Comparison of ENCODE assay signal across 1 cellular context in genomic region chr19:1027020-1027952, GRCh38.
TF ChIP-seq lines count a peak whose summit lies in the region.

No MANE protein-coding gene starts in this region.

TF ChIP-seq in K562, 482 proteins besides CTCF, POLR2A, EP300 and RAD21 (continued from another document):
- TF ChIP-seq, protein P1, sequence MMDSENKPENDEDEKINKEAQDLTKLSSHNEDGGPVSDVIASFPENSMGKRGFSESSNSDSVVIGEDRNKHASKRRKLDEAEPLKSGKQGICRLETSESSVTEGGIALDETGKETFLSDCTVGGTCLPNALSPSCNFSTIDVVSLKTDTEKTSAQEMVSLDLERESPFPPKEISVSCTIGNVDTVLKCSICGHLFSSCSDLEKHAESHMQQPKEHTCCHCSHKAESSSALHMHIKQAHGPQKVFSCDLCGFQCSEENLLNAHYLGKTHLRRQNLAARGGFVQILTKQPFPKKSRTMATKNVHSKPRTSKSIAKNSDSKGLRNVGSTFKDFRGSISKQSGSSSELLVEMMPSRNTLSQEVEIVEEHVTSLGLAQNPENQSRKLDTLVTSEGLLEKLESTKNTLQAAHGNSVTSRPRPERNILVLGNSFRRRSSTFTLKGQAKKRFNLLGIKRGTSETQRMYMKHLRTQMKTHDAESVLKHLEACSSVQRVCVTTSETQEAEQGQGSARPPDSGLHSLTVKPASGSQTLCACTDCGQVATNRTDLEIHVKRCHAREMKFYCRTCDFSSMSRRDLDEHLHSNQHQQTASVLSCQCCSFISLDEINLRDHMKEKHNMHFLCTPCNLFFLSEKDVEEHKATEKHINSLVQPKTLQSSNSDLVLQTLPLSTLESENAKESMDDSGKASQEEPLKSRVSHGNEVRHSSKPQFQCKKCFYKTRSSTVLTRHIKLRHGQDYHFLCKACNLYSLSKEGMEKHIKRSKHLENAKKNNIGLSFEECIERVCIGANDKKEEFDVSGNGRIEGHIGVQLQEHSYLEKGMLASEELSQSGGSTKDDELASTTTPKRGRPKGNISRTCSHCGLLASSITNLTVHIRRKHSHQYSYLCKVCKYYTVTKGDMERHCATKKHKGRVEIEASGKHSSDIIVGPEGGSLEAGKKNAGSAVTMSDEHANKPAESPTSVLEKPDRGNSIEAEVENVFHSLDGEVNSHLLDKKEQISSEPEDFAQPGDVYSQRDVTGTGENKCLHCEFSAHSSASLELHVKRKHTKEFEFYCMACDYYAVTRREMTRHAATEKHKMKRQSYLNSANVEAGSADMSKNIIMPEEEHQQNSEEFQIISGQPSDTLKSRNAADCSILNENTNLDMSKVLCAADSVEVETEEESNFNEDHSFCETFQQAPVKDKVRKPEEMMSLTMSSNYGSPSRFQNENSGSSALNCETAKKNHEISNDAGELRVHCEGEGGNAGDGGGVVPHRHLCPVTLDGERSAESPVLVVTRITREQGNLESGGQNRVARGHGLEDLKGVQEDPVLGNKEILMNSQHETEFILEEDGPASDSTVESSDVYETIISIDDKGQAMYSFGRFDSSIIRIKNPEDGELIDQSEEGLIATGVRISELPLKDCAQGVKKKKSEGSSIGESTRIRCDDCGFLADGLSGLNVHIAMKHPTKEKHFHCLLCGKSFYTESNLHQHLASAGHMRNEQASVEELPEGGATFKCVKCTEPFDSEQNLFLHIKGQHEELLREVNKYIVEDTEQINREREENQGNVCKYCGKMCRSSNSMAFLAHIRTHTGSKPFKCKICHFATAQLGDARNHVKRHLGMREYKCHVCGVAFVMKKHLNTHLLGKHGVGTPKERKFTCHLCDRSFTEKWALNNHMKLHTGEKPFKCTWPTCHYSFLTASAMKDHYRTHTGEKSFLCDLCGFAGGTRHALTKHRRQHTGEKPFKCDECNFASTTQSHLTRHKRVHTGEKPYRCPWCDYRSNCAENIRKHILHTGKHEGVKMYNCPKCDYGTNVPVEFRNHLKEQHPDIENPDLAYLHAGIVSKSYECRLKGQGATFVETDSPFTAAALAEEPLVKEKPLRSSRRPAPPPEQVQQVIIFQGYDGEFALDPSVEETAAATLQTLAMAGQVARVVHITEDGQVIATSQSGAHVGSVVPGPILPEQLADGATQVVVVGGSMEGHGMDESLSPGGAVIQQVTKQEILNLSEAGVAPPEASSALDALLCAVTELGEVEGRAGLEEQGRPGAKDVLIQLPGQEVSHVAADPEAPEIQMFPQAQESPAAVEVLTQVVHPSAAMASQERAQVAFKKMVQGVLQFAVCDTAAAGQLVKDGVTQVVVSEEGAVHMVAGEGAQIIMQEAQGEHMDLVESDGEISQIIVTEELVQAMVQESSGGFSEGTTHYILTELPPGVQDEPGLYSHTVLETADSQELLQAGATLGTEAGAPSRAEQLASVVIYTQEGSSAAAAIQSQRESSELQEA (IDR thresholded peaks at IDR 0.05; ENCODE audit: low read depth) = no peak
- no peak for TF ChIP-seq ASH1L (IDR thresholded peaks at IDR 0.05; ENCODE audit: borderline replicate concordance, low read depth, partially characterized antibody)
- no peak for TF ChIP-seq SAP30 (IDR thresholded peaks at IDR 0.05; ENCODE audit: borderline replicate concordance, insufficient read depth, low read depth, low read length, poor library complexity, severe bottlenecking)
- TF ChIP-seq E2F1 (CRISPR knock-in tag; IDR thresholded peaks at IDR 0.05) = no peak
- no peak for TF ChIP-seq CREBBP (IDR thresholded peaks at IDR 0.05; ENCODE audit: low read depth, low read length)
- no peak for TF ChIP-seq EHMT2 (IDR thresholded peaks at IDR 0.05)
- no peak for TF ChIP-seq POLR3A (IDR thresholded peaks at IDR 0.05; ENCODE audit: borderline replicate concordance, extremely low read depth, insufficient read depth, insufficient read length)
- no peak for TF ChIP-seq ESRRA (IDR thresholded peaks at IDR 0.05; ENCODE audit: borderline replicate concordance, low read depth)
- 0 out of 2 replicates have a peak, but pooled peaks have one; percentile 51 for TF ChIP-seq ADNP (tag; IDR thresholded peaks at IDR 0.05)
- TF ChIP-seq RCOR1 (IDR thresholded peaks at IDR 0.05; ENCODE audit: borderline replicate concordance in 1 of 2, low read depth in 2 of 2, low read length in 2 of 2) = peak in 1 of 2 experiments; percentile 30; a peak in 1 of 4 replicates
- TF ChIP-seq MITF (IDR thresholded peaks at IDR 0.05) = no peak
- no peak for TF ChIP-seq HNRNPH1 (optimal IDR thresholded peaks at IDR 0.05; ENCODE audit: low read depth, low read length)
- no peak for TF ChIP-seq CBFB (CRISPR knock-in tag; IDR thresholded peaks at IDR 0.05)
- peak; percentile 52; the same call in 1 of the 2 replicates for TF ChIP-seq FOXP4 (CRISPR knock-in tag; IDR thresholded peaks at IDR 0.05; ENCODE audit: borderline replicate concordance)
- no peak for TF ChIP-seq ETV6 (IDR thresholded peaks at IDR 0.05; ENCODE audit: borderline replicate concordance in 1 of 2, low read depth in 2 of 2, low read length in 1 of 2)
- TF ChIP-seq ETV6 (CRISPR knock-in tag; IDR thresholded peaks at IDR 0.05; ENCODE audit: borderline replicate concordance) = no peak
- TF ChIP-seq, protein P2, sequence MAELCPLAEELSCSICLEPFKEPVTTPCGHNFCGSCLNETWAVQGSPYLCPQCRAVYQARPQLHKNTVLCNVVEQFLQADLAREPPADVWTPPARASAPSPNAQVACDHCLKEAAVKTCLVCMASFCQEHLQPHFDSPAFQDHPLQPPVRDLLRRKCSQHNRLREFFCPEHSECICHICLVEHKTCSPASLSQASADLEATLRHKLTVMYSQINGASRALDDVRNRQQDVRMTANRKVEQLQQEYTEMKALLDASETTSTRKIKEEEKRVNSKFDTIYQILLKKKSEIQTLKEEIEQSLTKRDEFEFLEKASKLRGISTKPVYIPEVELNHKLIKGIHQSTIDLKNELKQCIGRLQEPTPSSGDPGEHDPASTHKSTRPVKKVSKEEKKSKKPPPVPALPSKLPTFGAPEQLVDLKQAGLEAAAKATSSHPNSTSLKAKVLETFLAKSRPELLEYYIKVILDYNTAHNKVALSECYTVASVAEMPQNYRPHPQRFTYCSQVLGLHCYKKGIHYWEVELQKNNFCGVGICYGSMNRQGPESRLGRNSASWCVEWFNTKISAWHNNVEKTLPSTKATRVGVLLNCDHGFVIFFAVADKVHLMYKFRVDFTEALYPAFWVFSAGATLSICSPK (IDR thresholded peaks at IDR 0.05; ENCODE audit: borderline replicate concordance) = no peak
- TF ChIP-seq CBX3 (IDR thresholded peaks at IDR 0.05; ENCODE audit: borderline replicate concordance in 1 of 2, low read length in 2 of 2) = 0 out of 3 replicates have a peak, but pooled peaks of 1 of the 2 experiments have one; percentile 21
- TF ChIP-seq ARID2 (IDR thresholded peaks at IDR 0.05) = no peak
- TF ChIP-seq, protein P3, sequence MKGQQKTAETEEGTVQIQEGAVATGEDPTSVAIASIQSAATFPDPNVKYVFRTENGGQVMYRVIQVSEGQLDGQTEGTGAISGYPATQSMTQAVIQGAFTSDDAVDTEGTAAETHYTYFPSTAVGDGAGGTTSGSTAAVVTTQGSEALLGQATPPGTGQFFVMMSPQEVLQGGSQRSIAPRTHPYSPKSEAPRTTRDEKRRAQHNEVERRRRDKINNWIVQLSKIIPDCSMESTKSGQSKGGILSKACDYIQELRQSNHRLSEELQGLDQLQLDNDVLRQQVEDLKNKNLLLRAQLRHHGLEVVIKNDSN (CRISPR knock-in tag; IDR thresholded peaks at IDR 0.05) = no peak
- TF ChIP-seq, protein P4, sequence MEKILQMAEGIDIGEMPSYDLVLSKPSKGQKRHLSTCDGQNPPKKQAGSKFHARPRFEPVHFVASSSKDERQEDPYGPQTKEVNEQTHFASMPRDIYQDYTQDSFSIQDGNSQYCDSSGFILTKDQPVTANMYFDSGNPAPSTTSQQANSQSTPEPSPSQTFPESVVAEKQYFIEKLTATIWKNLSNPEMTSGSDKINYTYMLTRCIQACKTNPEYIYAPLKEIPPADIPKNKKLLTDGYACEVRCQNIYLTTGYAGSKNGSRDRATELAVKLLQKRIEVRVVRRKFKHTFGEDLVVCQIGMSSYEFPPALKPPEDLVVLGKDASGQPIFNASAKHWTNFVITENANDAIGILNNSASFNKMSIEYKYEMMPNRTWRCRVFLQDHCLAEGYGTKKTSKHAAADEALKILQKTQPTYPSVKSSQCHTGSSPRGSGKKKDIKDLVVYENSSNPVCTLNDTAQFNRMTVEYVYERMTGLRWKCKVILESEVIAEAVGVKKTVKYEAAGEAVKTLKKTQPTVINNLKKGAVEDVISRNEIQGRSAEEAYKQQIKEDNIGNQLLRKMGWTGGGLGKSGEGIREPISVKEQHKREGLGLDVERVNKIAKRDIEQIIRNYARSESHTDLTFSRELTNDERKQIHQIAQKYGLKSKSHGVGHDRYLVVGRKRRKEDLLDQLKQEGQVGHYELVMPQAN (IDR thresholded peaks at IDR 0.05; ENCODE audit: borderline replicate concordance) = no peak
- TF ChIP-seq HIVEP1 (CRISPR knock-in tag; IDR thresholded peaks at IDR 0.05) = no peak
- no peak for TF ChIP-seq ZNF184 (CRISPR knock-in tag; IDR thresholded peaks at IDR 0.05)
